1 cellular context compared by ENCODE assay signal in the genomic region with DNA sequence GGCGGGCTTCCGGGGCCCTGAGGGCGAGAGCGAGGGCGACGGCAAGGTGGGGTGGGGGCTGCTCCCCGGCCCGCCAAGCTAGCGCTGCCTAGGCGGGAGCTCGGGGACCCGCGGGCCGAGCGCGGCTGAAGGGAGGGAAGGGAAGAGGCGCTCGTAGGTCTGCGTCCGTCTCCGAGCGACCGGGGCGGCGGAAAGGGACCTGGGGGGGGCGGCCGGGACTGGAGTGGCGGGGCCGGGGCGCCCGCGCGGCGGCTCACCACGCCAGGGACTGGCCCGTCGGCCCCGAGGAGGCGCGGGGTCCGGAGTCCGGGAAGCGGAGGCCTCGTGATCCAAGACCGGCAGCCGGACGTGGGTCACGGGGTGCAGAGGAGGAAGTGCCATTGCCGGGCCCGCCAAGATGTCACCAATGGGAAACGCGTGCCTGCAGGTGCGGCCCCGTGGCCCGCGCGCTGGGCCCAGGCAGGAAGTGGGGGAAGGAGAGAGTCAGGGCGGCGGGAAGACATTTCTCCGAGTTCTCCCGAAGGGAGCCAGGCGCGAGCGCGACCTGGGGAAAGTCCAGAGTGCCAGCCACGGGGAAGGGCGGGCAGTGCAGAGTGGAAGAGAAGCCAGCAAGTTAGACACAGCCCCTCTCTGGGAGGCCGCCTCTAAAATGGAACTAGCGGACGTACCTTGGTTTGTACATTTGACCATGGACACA.
TF ChIP-seq lines count a peak whose summit lies in the region.

No MANE protein-coding gene starts in this region.

TF ChIP-seq in HepG2, 621 proteins besides CTCF, POLR2A, EP300 and RAD21 (continued from another document):
- TF ChIP-seq CEBPZ (IDR thresholded peaks at IDR 0.05; ENCODE audit: low read length) (no peak), SAFB2 (CRISPR knock-in tag; IDR thresholded peaks at IDR 0.05; ENCODE audit: borderline replicate concordance, low read depth) (peak; percentile 29; the same call in 1 of the 2 replicates), ZNF580 (CRISPR knock-in tag; IDR thresholded peaks at IDR 0.05; ENCODE audit: borderline replicate concordance, low read depth) (peak; percentile 88; the same call in 1 of the 2 replicates), ZFP90 (CRISPR knock-in tag; IDR thresholded peaks at IDR 0.05; ENCODE audit: borderline replicate concordance) (peak; percentile 33; the same call in 1 of the 2 replicates), SRY (CRISPR knock-in tag; IDR thresholded peaks at IDR 0.05) (peak; percentile 90), SNAI1 (CRISPR knock-in tag; IDR thresholded peaks at IDR 0.05; ENCODE audit: borderline replicate concordance) (no peak), HNRNPUL1 (IDR thresholded peaks at IDR 0.05; ENCODE audit: low read depth, low read length) (no peak), ZSCAN21 (CRISPR knock-in tag; IDR thresholded peaks at IDR 0.05; ENCODE audit: borderline replicate concordance) (peak; percentile 80; the same call in 1 of the 2 replicates), NRL (CRISPR knock-in tag; IDR thresholded peaks at IDR 0.05; ENCODE audit: borderline replicate concordance) (peak; percentile 80; the same call in 1 of the 2 replicates), JDP2 (CRISPR knock-in tag; IDR thresholded peaks at IDR 0.05; ENCODE audit: borderline replicate concordance) (no peak), RFXAP (CRISPR knock-in tag; IDR thresholded peaks at IDR 0.05; ENCODE audit: borderline replicate concordance) (peak; percentile 87)
- TF ChIP-seq, protein P1, sequence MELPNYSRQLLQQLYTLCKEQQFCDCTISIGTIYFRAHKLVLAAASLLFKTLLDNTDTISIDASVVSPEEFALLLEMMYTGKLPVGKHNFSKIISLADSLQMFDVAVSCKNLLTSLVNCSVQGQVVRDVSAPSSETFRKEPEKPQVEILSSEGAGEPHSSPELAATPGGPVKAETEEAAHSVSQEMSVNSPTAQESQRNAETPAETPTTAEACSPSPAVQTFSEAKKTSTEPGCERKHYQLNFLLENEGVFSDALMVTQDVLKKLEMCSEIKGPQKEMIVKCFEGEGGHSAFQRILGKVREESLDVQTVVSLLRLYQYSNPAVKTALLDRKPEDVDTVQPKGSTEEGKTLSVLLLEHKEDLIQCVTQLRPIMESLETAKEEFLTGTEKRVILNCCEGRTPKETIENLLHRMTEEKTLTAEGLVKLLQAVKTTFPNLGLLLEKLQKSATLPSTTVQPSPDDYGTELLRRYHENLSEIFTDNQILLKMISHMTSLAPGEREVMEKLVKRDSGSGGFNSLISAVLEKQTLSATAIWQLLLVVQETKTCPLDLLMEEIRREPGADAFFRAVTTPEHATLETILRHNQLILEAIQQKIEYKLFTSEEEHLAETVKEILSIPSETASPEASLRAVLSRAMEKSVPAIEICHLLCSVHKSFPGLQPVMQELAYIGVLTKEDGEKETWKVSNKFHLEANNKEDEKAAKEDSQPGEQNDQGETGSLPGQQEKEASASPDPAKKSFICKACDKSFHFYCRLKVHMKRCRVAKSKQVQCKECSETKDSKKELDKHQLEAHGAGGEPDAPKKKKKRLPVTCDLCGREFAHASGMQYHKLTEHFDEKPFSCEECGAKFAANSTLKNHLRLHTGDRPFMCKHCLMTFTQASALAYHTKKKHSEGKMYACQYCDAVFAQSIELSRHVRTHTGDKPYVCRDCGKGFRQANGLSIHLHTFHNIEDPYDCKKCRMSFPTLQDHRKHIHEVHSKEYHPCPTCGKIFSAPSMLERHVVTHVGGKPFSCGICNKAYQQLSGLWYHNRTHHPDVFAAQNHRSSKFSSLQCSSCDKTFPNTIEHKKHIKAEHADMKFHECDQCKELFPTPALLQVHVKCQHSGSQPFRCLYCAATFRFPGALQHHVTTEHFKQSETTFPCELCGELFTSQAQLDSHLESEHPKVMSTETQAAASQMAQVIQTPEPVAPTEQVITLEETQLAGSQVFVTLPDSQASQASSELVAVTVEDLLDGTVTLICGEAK (IDR thresholded peaks at IDR 0.05) = no peak
- TF ChIP-seq, protein P1 (CRISPR knock-in tag; IDR thresholded peaks at IDR 0.05) = peak; percentile 92
